Comparison of ENCODE assay signal across 24 cellular contexts in the genomic region with DNA sequence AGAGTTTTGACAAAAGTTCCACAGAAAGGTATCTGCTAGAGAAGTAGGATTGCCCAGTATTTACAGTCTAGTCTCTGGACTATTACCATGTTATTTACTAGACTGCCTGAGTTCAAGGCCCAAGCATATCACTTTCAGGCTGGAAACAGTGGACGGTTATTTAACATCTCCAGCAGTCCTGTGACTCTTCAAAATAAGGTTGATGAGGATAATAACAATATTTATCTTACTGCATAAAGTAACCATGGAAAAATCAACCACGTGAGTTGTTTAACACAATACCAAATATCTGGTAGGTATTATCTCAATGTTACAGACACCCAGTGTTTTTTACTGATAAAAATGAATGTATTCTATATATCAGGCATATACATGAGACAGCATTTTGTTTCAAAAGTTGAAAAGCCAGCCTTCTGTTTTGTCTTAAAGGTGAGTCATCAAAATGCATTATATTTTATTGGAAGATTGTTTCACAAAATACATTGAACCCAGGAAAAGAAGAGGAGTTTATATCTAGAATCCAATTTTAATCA.
"Had no signal": no experiment of that assay in that cellular context is flagged by ENCODE, and none has a peak within 500 bp of the region (broad histone marks: within the 10 kb centered on the region; RNA-seq: fewer than 3 reads in every experiment).

No MANE protein-coding gene starts in this region.

- DNase-seq: activated CD4-positive, alpha-beta T cell treated with anti-CD3 and anti-CD28 coated beads, Interleukin-2, amount 50 U/mL, for 1 hour; activated CD8-positive, alpha-beta memory T cell treated with anti-CD3 and anti-CD28 coated beads, Interleukin-2, amount 10 ng/mL, durations not matched to agents 7 days and 5 days; activated CD8-positive, alpha-beta T cell treated with anti-CD3 and anti-CD28 coated beads, Interleukin-2, amount 10 ng/mL, durations not matched to agents 7 days and 5 days; activated naive CD8-positive, alpha-beta T cell treated with anti-CD3 and anti-CD28 coated beads, Interleukin-2, amount 50 U/mL, for 24 hours; activated T-cell treated with anti-CD3 and anti-CD28 coated beads, Interleukin-2, amount 50 U/mL, for 48 hours; amygdala; caudate nucleus; cortex of kidney; foreskin keratinocyte; heart right ventricle; left lung; lower lobe of right lung; mesenchymal stem cell; mucosa of descending colon; right lobe of liver; stimulated activated CD4-positive, alpha-beta T cell treated with anti-CD3 and anti-CD28 coated beads, Interleukin-12 subunit alpha, Interleukin-12 subunit beta, amount 100 ng/mL, for 4 hours; stimulated activated CD4-positive, alpha-beta T cell treated with anti-CD3 and anti-CD28 coated beads, Interleukin-4, amount 100 ng/mL, for 1 hour; trophoblast cell; uterus had no signal

- H3K9me3 ChIP-seq: esophagus muscularis mucosa, heart right ventricle, left lung, lower lobe of right lung, mucosa of descending colon, right lobe of liver, thoracic aorta, uterus had no signal

- H3K4me1 ChIP-seq: foreskin keratinocyte, lower lobe of right lung, right lobe of liver, uterus had no signal

- H3K27me3 ChIP-seq: esophagus muscularis mucosa, foreskin keratinocyte, heart right ventricle, left lung, right lobe of liver, uterus had no signal

- H3K27ac ChIP-seq: esophagus muscularis mucosa, foreskin keratinocyte, heart right ventricle, left lung, lower lobe of right lung, right lobe of liver, thoracic aorta, uterus had no signal

- ATAC-seq: activated CD8-positive, alpha-beta memory T cell treated with anti-CD3 and anti-CD28 coated beads, Interleukin-2, amount 10 ng/mL, durations not matched to agents 7 days and 5 days; activated CD8-positive, alpha-beta T cell treated with anti-CD3 and anti-CD28 coated beads, Interleukin-2, amount 10 ng/mL, durations not matched to agents 7 days and 5 days; activated naive CD8-positive, alpha-beta T cell treated with anti-CD3 and anti-CD28 coated beads, Interleukin-2, amount 50 U/mL, for 24 hours; foreskin keratinocyte; heart right ventricle; left lung; lower lobe of right lung; mucosa of descending colon; natural killer cell treated with Interleukin-12 subunit alpha and Interleukin-12 subunit beta and Interleukin-15 and Interleukin-18, amount 100 ng/mL, for 72 hours; right lobe of liver; WTC11 had no signal

- H3K4me3 ChIP-seq: esophagus muscularis mucosa, heart right ventricle, left lung, lower lobe of right lung, mucosa of descending colon, right lobe of liver, thoracic aorta, uterus had no signal

- H3K36me3 ChIP-seq: esophagus muscularis mucosa, heart right ventricle, left lung, lower lobe of right lung, right lobe of liver, thoracic aorta, uterus had no signal

- FAIRE-seq: TTC549 had no signal
